In the genomic region with DNA sequence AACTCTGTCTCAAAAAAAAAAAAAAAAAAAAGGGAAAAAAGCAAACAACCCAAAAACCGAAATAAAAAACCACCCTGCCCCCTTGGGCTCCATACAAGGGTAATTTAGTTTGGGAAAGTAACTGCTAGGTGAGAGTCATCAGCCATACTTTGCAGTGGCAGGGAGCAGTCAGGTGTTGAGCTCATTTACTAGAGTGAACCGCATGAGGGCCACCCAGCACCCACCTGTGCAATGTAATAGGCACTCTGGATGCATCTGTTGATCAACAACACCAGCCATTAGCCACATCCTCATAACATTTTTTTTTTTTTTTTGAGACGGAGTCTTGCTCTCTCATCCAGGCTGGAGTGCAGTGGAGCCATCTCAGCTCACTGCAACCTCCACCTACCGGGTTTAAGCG, we compare ENCODE assay signal across 21 cellular contexts. TPM values are rescaled to one million over a fixed set of nuclear protein-coding genes. Genes with fewer than 3 reads are reported as not detected.
"Had no signal": no experiment of that assay in that cellular context is flagged by ENCODE, and none has a peak within 500 bp of the region (broad histone marks: within the 10 kb centered on the region; RNA-seq: fewer than 3 reads in every experiment).

No MANE protein-coding gene starts in this region.

- H3K4me3 Mint-ChIP-seq: dendritic cell treated with granulocyte-macrophage colony-stimulating factor and Interleukin-4, amounts not matched to agents 40 ng/mL and 50 ng/mL, for 4 days; naive B cell; nephron; type B pancreatic cell had no signal

- FAIRE-seq: colon, kidney had no signal

- DNase-seq: erythroblast; foreskin keratinocyte; kidney; left colon; left ventricle myocardium superior; mesenchymal stem cell; naive B cell; occipital lobe; psoas muscle; retina; right lobe of liver; stimulated activated CD4-positive, alpha-beta T cell treated with anti-CD3 and anti-CD28 coated beads, Interleukin-12 subunit alpha, Interleukin-12 subunit beta, amount 100 ng/mL, for 4 hours; stimulated activated naive CD4-positive, alpha-beta T cell treated with Interleukin-2 at 50 U/mL for 16 hours; thyroid gland; uterus had no signal

- H3K27ac ChIP-seq: foreskin keratinocyte, parathyroid adenoma, psoas muscle, right lobe of liver, thyroid gland, uterus had no signal

- H3K27me3 Mint-ChIP-seq: dendritic cell treated with granulocyte-macrophage colony-stimulating factor and Interleukin-4, amounts not matched to agents 40 ng/mL and 50 ng/mL, for 4 days; type B pancreatic cell had no signal

- H3K27me3 ChIP-seq: foreskin keratinocyte, right lobe of liver, thyroid gland, uterus had no signal

- H3K4me3 ChIP-seq: lung, psoas muscle, right lobe of liver, thyroid gland, uterus had no signal

- H3K9me3 ChIP-seq: psoas muscle, right lobe of liver, thyroid gland, uterus had no signal

- H3K27ac Mint-ChIP-seq: dendritic cell treated with granulocyte-macrophage colony-stimulating factor and Interleukin-4, amounts not matched to agents 40 ng/mL and 50 ng/mL, for 4 days; naive B cell; nephron; type B pancreatic cell had no signal

- H3K9me3 Mint-ChIP-seq: dendritic cell treated with granulocyte-macrophage colony-stimulating factor and Interleukin-4, amounts not matched to agents 40 ng/mL and 50 ng/mL, for 4 days; naive B cell; nephron; type B pancreatic cell had no signal

- H3K36me3 ChIP-seq: right lobe of liver, thyroid gland, uterus had no signal

- H3K36me3 Mint-ChIP-seq: naive B cell had no signal

- ATAC-seq: foreskin keratinocyte, left colon, left ventricle myocardium superior, psoas muscle, right lobe of liver had no signal

- H3K4me1 ChIP-seq: foreskin keratinocyte, parathyroid adenoma, psoas muscle, right lobe of liver, thyroid gland, uterus had no signal

RNA-seq across cellular contexts. Expression of a gene that starts 31.0 kb away (rescaled TPM):
- polyA plus RNA-seq: foreskin keratinocyte, psoas muscle had no signal
